In genomic region chr2:157809212-157809611, GRCh38 we compare ENCODE assay signal across 1 cellular context.
A peak's percentile ranks its signal among the peaks of the same experiment; 100 is the strongest.
TF ChIP-seq lines count a peak whose summit lies in the region.

No MANE protein-coding gene starts in this region.

TF ChIP-seq in SK-N-SH treated with all-trans-retinoic acid at 6 μM for 48 hours, 23 proteins besides CTCF, POLR2A, EP300 and RAD21 (continued from another document):
- TF ChIP-seq POU6F1 (CRISPR knock-in tag; IDR thresholded peaks at IDR 0.05; ENCODE audit: borderline replicate concordance, low read depth), result no peak
- peak; percentile 95 for TF ChIP-seq ISL1 (CRISPR knock-in tag; IDR thresholded peaks at IDR 0.05)
TF ChIP-seq in SK-N-SH treated with all-trans-retinoic acid at 6 μM for 48 hours: peak in this region for 8.
